In genomic region chr20:44910690-44911262, GRCh38 we compare ENCODE assay signal across 1 cellular context.
TF ChIP-seq lines count a peak whose summit lies in the region.

No MANE protein-coding gene starts in this region.

TF ChIP-seq in H1, 55 proteins besides CTCF, POLR2A, EP300 and RAD21:
- TF ChIP-seq KDM1A (IDR thresholded peaks at IDR 0.05; ENCODE audit: borderline replicate concordance, low read length) (no peak), EGR1 (IDR thresholded peaks at IDR 0.05; ENCODE audit: borderline replicate concordance, low read depth, low read length) (no peak), TCF12 (IDR thresholded peaks at IDR 0.05; ENCODE audit: low read depth, low read length) (no peak), GABPA (IDR thresholded peaks at IDR 0.05; ENCODE audit: borderline replicate concordance, insufficient read depth, low read length) (no peak), SIX5 (IDR thresholded peaks at IDR 0.05; ENCODE audit: low read depth, low read length) (no peak), MAFK (IDR thresholded peaks at IDR 0.05; ENCODE audit: low read depth, low read length) (no peak), HDAC2 (IDR thresholded peaks at IDR 0.05; ENCODE audit: borderline replicate concordance in 1 of 2, low read depth in 2 of 2, low read length in 2 of 2) (no peak), SP4 (IDR thresholded peaks at IDR 0.05; ENCODE audit: low read length) (no peak), NANOG (IDR thresholded peaks at IDR 0.05; ENCODE audit: insufficient read depth, low read depth, low read length, poor library complexity, severe bottlenecking) (no peak), TEAD4 (IDR thresholded peaks at IDR 0.05; ENCODE audit: low read depth, low read length) (no peak), EZH2 (IDR thresholded peaks at IDR 0.05; ENCODE audit: low read depth, low read length, severe bottlenecking) (no peak), SP2 (IDR thresholded peaks at IDR 0.05; ENCODE audit: low read length) (no peak), E2F6 (IDR thresholded peaks at IDR 0.05) (no peak), CHD7 (IDR thresholded peaks at IDR 0.05; ENCODE audit: insufficient replicate concordance, low read length) (no peak), POU5F1 (IDR thresholded peaks at IDR 0.05; ENCODE audit: low read depth, low read length) (no peak)
